In the genomic region with DNA sequence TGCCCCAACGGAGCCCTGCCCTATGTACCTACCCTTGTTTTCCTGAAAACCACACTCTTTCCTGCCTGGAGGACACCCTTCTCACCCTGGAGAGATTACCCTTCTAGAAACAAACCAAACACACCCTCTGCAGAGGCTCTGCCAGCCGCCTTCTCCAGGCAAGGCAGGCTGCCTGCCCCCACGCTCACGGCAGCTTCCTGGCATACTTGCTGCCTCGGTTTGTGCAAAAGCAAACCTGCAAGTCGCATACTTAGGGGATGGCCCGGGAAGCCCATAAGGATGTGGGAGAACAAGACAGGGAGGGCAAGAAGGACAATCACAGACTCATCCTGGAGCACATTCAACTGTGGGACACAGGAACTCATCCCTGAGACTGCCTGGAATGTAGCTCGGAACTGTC, we compare ENCODE assay signal across 19 cellular contexts.
A peak's percentile ranks its signal among the peaks of the same experiment; 100 is the strongest.
DNase-seq lines count a peak whose midpoint lies in the region; ATAC-seq and TF ChIP-seq lines count a peak whose summit lies in the region.
"Had no signal": no experiment of that assay in that cellular context is flagged by ENCODE, and none has a peak within 500 bp of the region (broad histone marks: within the 10 kb centered on the region; RNA-seq: fewer than 3 reads in every experiment).

No MANE protein-coding gene starts in this region.

- no peak overlapping the region for H3K27ac Mint-ChIP-seq in T-cell

- no peak for TF ChIP-seq CTCF in osteoblast (IDR thresholded peaks at IDR 0.05; ENCODE audit: extremely low read depth, low read depth, low read length)
- TF ChIP-seq CTCF in upper lobe of left lung (IDR thresholded peaks at IDR 0.05), result no peak
- no peak for TF ChIP-seq CTCF in adrenal gland (IDR thresholded peaks at IDR 0.05)

- no peaks in the 10 kb centered on the region for H3K36me3 Mint-ChIP-seq in T-cell

- H3K27me3 ChIP-seq in osteoblast (ENCODE audit: insufficient read depth, low read length) (peaks cover 2% of the 10 kb centered on the region), upper lobe of left lung (no peaks in the 10 kb centered on the region), adrenal gland (peaks cover 12% of the 10 kb centered on the region)

- no peaks in the 10 kb centered on the region for H3K79me2 ChIP-seq in osteoblast (ENCODE audit: insufficient read depth, low read length)

- ATAC-seq in upper lobe of left lung (ENCODE audit: low FRiP score in 2 of 2) (no peak), T-cell (replicated peaks in 1 of 4) (no peak), HG03457 (IDR thresholded peaks at IDR 0.05; ENCODE audit: unreplicated experiment) (no peak)
- ATAC-seq: GM12878, PC-3 had no signal

- DNase-seq in islet precursor cell (peak; percentile 39), osteoblast (ENCODE audit: insufficient read length, low spot score, missing footprints) (peak; percentile 34), upper lobe of left lung (peak in 1 of 2 donors; percentile 20), T-cell (no peak), COR-L47 (lab: John Stamatoyannopoulos, UW) (no peak), adrenal gland (no peak)
- DNase-seq: GM23248, H9, NCI-H146, NCI-H2029 treated with DMSO at 0.1 percent for 48 hours, NCI-H2171, NCI-H524, NCI-H774, PC-3, Right ventricle myocardium superior had no signal

- peaks cover 42 to 47% of the 10 kb centered on the region in 2 donors for H3K27me3 Mint-ChIP-seq in T-cell

- H3K4me2 ChIP-seq in osteoblast (ENCODE audit: insufficient read depth, low read length), result no peak overlapping the region

- H3K27ac ChIP-seq in angular gyrus (ENCODE audit: low read depth, low read length) (peak overlapping the region; percentile 62), osteoblast (ENCODE audit: low read depth, low read length) (no peak overlapping the region), upper lobe of left lung (peak overlapping the region in 3 of 4 donors; percentile 54 to 84 (median 76)), adrenal gland (peak overlapping the region in 1 of 5 donors; percentile 81)
- H3K27ac ChIP-seq: C4-2B, GM23248 had no signal

- no peaks in the 10 kb centered on the region for H3K9me3 Mint-ChIP-seq in T-cell

- H2AFZ ChIP-seq in osteoblast (ENCODE audit: low read length), result no peak overlapping the region
- H2AFZ ChIP-seq: GM23248 had no signal

- H3K4me3 ChIP-seq in osteoblast (ENCODE audit: insufficient read depth, low read length), result no peak overlapping the region
- no peak overlapping the region for H3K4me3 ChIP-seq in upper lobe of left lung
- no peak overlapping the region for H3K4me3 ChIP-seq in adrenal gland
- H3K4me3 ChIP-seq: GM12878, GM23248 had no signal

- H3K36me3 ChIP-seq in osteoblast (ENCODE audit: insufficient read depth, low read length) (no peaks in the 10 kb centered on the region), upper lobe of left lung (no peaks in the 10 kb centered on the region), adrenal gland (replicated peaks in 1 of 2) (no peaks in the 10 kb centered on the region)

- peaks cover 3 to 12% (median 5%) of the 10 kb centered on the region in 3 donors for H3K4me1 Mint-ChIP-seq in T-cell

- CTCF ChIA-PET in T-cell (lab: Charles Lee), result no interaction called here

- no peaks in the 10 kb centered on the region for H4K20me1 ChIP-seq in osteoblast (ENCODE audit: insufficient read depth, low read length)

- peaks cover 39% of the 10 kb centered on the region for H3K4me1 ChIP-seq in osteoblast (ENCODE audit: insufficient read depth, low read length)
- H3K4me1 ChIP-seq in upper lobe of left lung, result peaks cover 13 to 38% (median 21%) of the 10 kb centered on the region in 4 donors
- no peaks in the 10 kb centered on the region for H3K4me1 ChIP-seq in adrenal gland (replicated peaks in 1 of 2)

- intact Hi-C loops in adrenal gland (cut with DNase I), result no loop called here

- H3K4me3 Mint-ChIP-seq in T-cell, result no peak overlapping the region
- H3K4me3 Mint-ChIP-seq: H9 had no signal

- 67 to 78% methylated on average over 7 to 8 of the region's 8 CpGs for WGBS in upper lobe of left lung, 2 donors
- WGBS in adrenal gland, 4 donors, result 80 to 91% (median 88%) methylated on average over 8 of the region's 8 CpGs

- no peak for TF ChIP-seq POLR2A in upper lobe of left lung (IDR thresholded peaks at IDR 0.05)
- no peak for TF ChIP-seq POLR2A in adrenal gland (IDR thresholded peaks at IDR 0.05)

- H3K9me3 ChIP-seq in osteoblast (ENCODE audit: low read depth, low read length) (no peaks in the 10 kb centered on the region), upper lobe of left lung (no peaks in the 10 kb centered on the region), adrenal gland (replicated peaks in 1 of 3) (no peaks in the 10 kb centered on the region)

- no peak for TF ChIP-seq EP300 in upper lobe of left lung (IDR thresholded peaks at IDR 0.05)

- POLR2A ChIA-PET in T-cell (lab: Charles Lee), result interaction anchor here in 1 of 2 donors (0.6 kb wide), 1 partner anchor 1685 kb away, joined by 4 read pairs; no protein-coding TSS in a partner anchor

Comparison
In these comparisons a context has a peak if more than half of its experiments do, and no peak if none do; other contexts are left out.
1. DNase-seq: peak in islet precursor cell (single experiment) and osteoblast (single experiment); none in T-cell (0 of 34), COR-L47 (single experiment) and adrenal gland (0 of 7).